24 cellular contexts compared by ENCODE assay signal in genomic region chr16:2076072-2076865, GRCh38.
"Had no signal": no experiment of that assay in that cellular context is flagged by ENCODE, and none has a peak within 500 bp of the region (broad histone marks: within the 10 kb centered on the region; RNA-seq: fewer than 3 reads in every experiment).

No MANE protein-coding gene starts in this region.

- ATAC-seq: SK-N-SH treated with all-trans-retinoic acid at 6 μM for 48 hours had no signal

- H3K4me1 ChIP-seq: SJCRH30 had no signal

- DNase-seq: Karpas-422, KG1, MG63, NCI-H1092, NCI-H1105 treated with DMSO at 0.1 percent for 48 hours, NCI-H1417 treated with DMSO at 0.1 percent for 48 hours, NCI-H146, NCI-H1694 treated with DMSO at 0.1 percent for 48 hours, NCI-H1930, NCI-H2081, NCI-H2107, NCI-H2171, NCI-H226, NCI-H446, NCI-H510A, NCI-H524 treated with DMSO at 0.1 percent for 48 hours, NCI-H69, NCI-H774, SHP77, SJCRH30 had no signal

- FAIRE-seq: HTR-8/SVneo had no signal

- H3K4me3 ChIP-seq: MG63, SJCRH30 had no signal

- H3K9me3 ChIP-seq: MG63, SJCRH30 had no signal

- H3K27me3 ChIP-seq: MG63, SJCRH30 had no signal

- H3K36me3 ChIP-seq: SJCRH30 had no signal

- H3K27ac ChIP-seq: HL-60, RWPE1, SJCRH30 had no signal
